Comparison of ENCODE assay signal across 8 cellular contexts in genomic region chr19:38318595-38319142, GRCh38. TPM values are rescaled to one million over a fixed set of nuclear protein-coding genes. Genes with fewer than 3 reads are reported as not detected.
DNase-seq lines count a peak whose midpoint lies in the region; ATAC-seq and TF ChIP-seq lines count a peak whose summit lies in the region.

No MANE protein-coding gene starts in this region.

- peak overlapping the region; percentile 87 for H3K4me3 Mint-ChIP-seq in activated naive CD4-positive, alpha-beta T cell treated with anti-CD3 and anti-CD28 coated beads, Interleukin-2, amount 50 U/mL, for 24 hours

- ATAC-seq in activated naive CD4-positive, alpha-beta T cell treated with anti-CD3 and anti-CD28 coated beads, Interleukin-2, amount 50 U/mL, for 72 hours = no peak
- ATAC-seq in right lobe of liver (no peak), upper lobe of right lung (no peak), HG02840 (IDR thresholded peaks at IDR 0.05; ENCODE audit: low FRiP score, unreplicated experiment) (no peak), GM21381 (IDR thresholded peaks at IDR 0.05; ENCODE audit: unreplicated experiment) (no peak)

- no peak for DNase-seq in activated naive CD4-positive, alpha-beta T cell treated with anti-CD3 and anti-CD28 coated beads, Interleukin-2, amount 50 U/mL, for 72 hours (ENCODE audit: low spot score in 2 of 2)
- DNase-seq in astrocyte of the hippocampus (ENCODE audit: low read depth, low spot score) (peak; percentile 47), right lobe of liver (no peak), upper lobe of right lung (no peak), BE2C (no peak)

- no peaks in the 10 kb centered on the region for H3K36me3 Mint-ChIP-seq in activated naive CD4-positive, alpha-beta T cell treated with anti-CD3 and anti-CD28 coated beads, Interleukin-2, amount 50 U/mL, for 24 hours
- peaks cover 0 to 4% of the 10 kb centered on the region in 2 donors for H3K36me3 Mint-ChIP-seq in activated naive CD4-positive, alpha-beta T cell treated with anti-CD3 and anti-CD28 coated beads, Interleukin-2, amount 50 U/mL, for 72 hours

- no peaks in the 10 kb centered on the region for H3K9me3 Mint-ChIP-seq in activated naive CD4-positive, alpha-beta T cell treated with anti-CD3 and anti-CD28 coated beads, Interleukin-2, amount 50 U/mL, for 24 hours
- H3K9me3 Mint-ChIP-seq in activated naive CD4-positive, alpha-beta T cell treated with anti-CD3 and anti-CD28 coated beads, Interleukin-2, amount 50 U/mL, for 72 hours = no peaks in the 10 kb centered on the region

- no peak for TF ChIP-seq POLR2A in right lobe of liver (IDR thresholded peaks at IDR 0.05)

- no peak overlapping the region for H3K4me3 ChIP-seq in right lobe of liver
- peak overlapping the region; percentile 71 for H3K4me3 ChIP-seq in upper lobe of right lung
- H3K4me3 ChIP-seq in BE2C (ENCODE audit: low read depth, low read length) = no peak overlapping the region

- TF ChIP-seq CTCF in right lobe of liver (IDR thresholded peaks at IDR 0.05) (no peak), upper lobe of right lung (IDR thresholded peaks at IDR 0.05) (no peak), BE2C (IDR thresholded peaks at IDR 0.05; ENCODE audit: low read depth, low read length) (no peak)

- H3K27me3 ChIP-seq in right lobe of liver = no peaks in the 10 kb centered on the region
- no peaks in the 10 kb centered on the region for H3K27me3 ChIP-seq in upper lobe of right lung
- peaks cover 31% of the 10 kb centered on the region for H3K27me3 ChIP-seq in BE2C

- H3K27me3 Mint-ChIP-seq in activated naive CD4-positive, alpha-beta T cell treated with anti-CD3 and anti-CD28 coated beads, Interleukin-2, amount 50 U/mL, for 24 hours = no peaks in the 10 kb centered on the region

- WGBS in right lobe of liver (ENCODE audit: insufficient coverage, low coverage, low lambda C conversion rate, missing lambda C conversion rate) = 47% methylated on average over 6 of the region's 7 CpGs

- H3K4me1 Mint-ChIP-seq in activated naive CD4-positive, alpha-beta T cell treated with anti-CD3 and anti-CD28 coated beads, Interleukin-2, amount 50 U/mL, for 24 hours = peaks cover 58% of the 10 kb centered on the region

- H3K9me3 ChIP-seq in right lobe of liver (no peaks in the 10 kb centered on the region), upper lobe of right lung (no peaks in the 10 kb centered on the region), BE2C (no peaks in the 10 kb centered on the region)

- intact Hi-C loops in right lobe of liver (cut with DNase I) = no loop called here
- intact Hi-C loops in upper lobe of right lung (cut with DNase I) = no loop called here

- H3K27ac Mint-ChIP-seq in activated naive CD4-positive, alpha-beta T cell treated with anti-CD3 and anti-CD28 coated beads, Interleukin-2, amount 50 U/mL, for 24 hours = peak overlapping the region; percentile 51
- H3K27ac Mint-ChIP-seq in activated naive CD4-positive, alpha-beta T cell treated with anti-CD3 and anti-CD28 coated beads, Interleukin-2, amount 50 U/mL, for 72 hours = peak overlapping the region in 1 of 2 donors; percentile 59

- H3K4me1 ChIP-seq in right lobe of liver (peaks cover 0 to 8% (median 0%) of the 10 kb centered on the region in 4 donors), upper lobe of right lung (peaks cover 51% of the 10 kb centered on the region), BE2C (peaks cover 2% of the 10 kb centered on the region; the same call in 1 of the 2 replicates)

- H3K27ac ChIP-seq in right lobe of liver = peak overlapping the region in 2 of 3 donors; percentile 70 to 81
- H3K27ac ChIP-seq in upper lobe of right lung = peak overlapping the region; percentile 84

- no peaks in the 10 kb centered on the region for H3K36me3 ChIP-seq in right lobe of liver
- H3K36me3 ChIP-seq in upper lobe of right lung = no peaks in the 10 kb centered on the region
- H3K36me3 ChIP-seq in BE2C = no peaks in the 10 kb centered on the region

RNA-seq across cellular contexts. Expression of gene KCNK6, which starts 1.0 kb away (rescaled TPM):
- total RNA-seq in activated naive CD4-positive, alpha-beta T cell treated with anti-CD3 and anti-CD28 coated beads, Interleukin-2, amount 50 U/mL, for 72 hours = 10 to 100 TPM; 10.7 to 12.1 TPM
- total RNA-seq in right lobe of liver = 1 to 10 TPM; 1.1 to 3.1 (median 2.2) TPM
- 13.1 TPM for total RNA-seq in upper lobe of right lung
- 0.12 TPM for polyA plus RNA-seq in BE2C (2012; ENCODE audit: insufficient read depth, insufficient read length, low read depth)

RNA-seq across cellular contexts. Expression of gene YIF1B, which starts 2.9 kb away (rescaled TPM):
- total RNA-seq in activated naive CD4-positive, alpha-beta T cell treated with anti-CD3 and anti-CD28 coated beads, Interleukin-2, amount 50 U/mL, for 72 hours = 10 to 100 TPM; 82.1 to 90.0 TPM
- 10 to 100 TPM; 26.3 to 69.7 (median 42.0) TPM for total RNA-seq in right lobe of liver
- total RNA-seq in upper lobe of right lung = 37.3 TPM
- 104 TPM for polyA plus RNA-seq in BE2C (2012; ENCODE audit: insufficient read depth, insufficient read length, low read depth)

RNA-seq across cellular contexts. Expression of gene C19orf33, which starts 14.6 kb away (rescaled TPM):
- not detected for total RNA-seq in activated naive CD4-positive, alpha-beta T cell treated with anti-CD3 and anti-CD28 coated beads, Interleukin-2, amount 50 U/mL, for 72 hours
- total RNA-seq in right lobe of liver (1 to 10 TPM in 1 of 6 experiments, not detected in 5; 1.8 TPM), upper lobe of right lung (63.0 TPM)
- 0.91 TPM for polyA plus RNA-seq in BE2C (2012; ENCODE audit: insufficient read depth, insufficient read length, low read depth)

RNA-seq across cellular contexts. Expression of gene CATSPERG, which starts 17.0 kb away (rescaled TPM):
- 10 to 100 TPM in 1 of 2 donors, 1 to 10 TPM in 1; 4.1 to 22.8 TPM for total RNA-seq in activated naive CD4-positive, alpha-beta T cell treated with anti-CD3 and anti-CD28 coated beads, Interleukin-2, amount 50 U/mL, for 72 hours
- total RNA-seq in right lobe of liver = 1 to 10 TPM in 4 of 6 experiments, under 1 TPM in 1, not detected in 1; 0.69 to 4.4 (median 2.4) TPM
- total RNA-seq in upper lobe of right lung = 10.6 TPM
- 1.2 TPM for polyA plus RNA-seq in BE2C (2012; ENCODE audit: insufficient read depth, insufficient read length, low read depth)

RNA-seq across cellular contexts. Expression of gene SPINT2, which starts 54.3 kb away (rescaled TPM):
- 100 to 1,000 TPM in 1 of 2 donors, 10 to 100 TPM in 1; 43.0 to 101 TPM for total RNA-seq in activated naive CD4-positive, alpha-beta T cell treated with anti-CD3 and anti-CD28 coated beads, Interleukin-2, amount 50 U/mL, for 72 hours
- total RNA-seq in right lobe of liver (10 to 100 TPM in 1 of 6 experiments, 1 to 10 TPM in 5; 3.5 to 19.1 (median 6.2) TPM), upper lobe of right lung (231 TPM)
- polyA plus RNA-seq in BE2C (2012; ENCODE audit: insufficient read depth, insufficient read length, low read depth) = 0.76 TPM

Comparison
In these comparisons a context has a peak if more than half of its experiments do, and no peak if none do; other contexts are left out.
1. RNA of gene C19orf33, which starts 14.6 kb away (total RNA-seq): 63.0 TPM in upper lobe of right lung (single experiment); not detected in activated naive CD4-positive, alpha-beta T cell treated with anti-CD3 and anti-CD28 coated beads, Interleukin-2, amount 50 U/mL, for 72 hours and 1.8 TPM in right lobe of liver; every median in the first group is over 10 times any median in the second.